Comparison of ENCODE assay signal across 12 cellular contexts in the genomic region with DNA sequence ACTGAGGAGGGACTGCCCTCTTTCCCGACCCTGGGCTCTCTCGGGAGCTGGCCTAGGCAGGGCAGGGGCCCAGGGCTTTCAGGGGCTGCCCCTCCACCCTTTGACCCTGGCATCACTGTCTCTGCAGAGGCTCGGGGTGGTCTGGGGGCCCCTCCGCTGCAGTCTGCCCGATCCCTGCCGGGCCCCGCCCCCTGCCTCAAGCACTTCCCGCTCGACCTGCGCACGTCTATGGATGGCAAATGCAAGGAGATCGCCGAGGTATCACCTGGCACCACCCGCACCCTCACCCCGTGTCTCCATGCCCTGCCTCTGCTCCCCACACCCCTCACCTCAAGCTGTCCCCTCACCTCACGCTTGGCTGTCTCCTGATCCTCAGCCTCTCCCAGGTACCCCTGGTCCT. TPM values are rescaled to one million over a fixed set of nuclear protein-coding genes. Genes with fewer than 3 reads are reported as not detected.
DNase-seq lines count a peak whose midpoint lies in the region; ATAC-seq and TF ChIP-seq lines count a peak whose summit lies in the region.
"Had no signal": no experiment of that assay in that cellular context is flagged by ENCODE, and none has a peak within 500 bp of the region (broad histone marks: within the 10 kb centered on the region; RNA-seq: fewer than 3 reads in every experiment).

No MANE protein-coding gene starts in this region.

- H3K9ac ChIP-seq in H9 (ENCODE audit: extremely low read depth, insufficient read length, low read length), result no peak overlapping the region
- H3K9ac ChIP-seq: neural progenitor cell had no signal

- no peak overlapping the region for H4K91ac ChIP-seq in H9 (ENCODE audit: insufficient read length, low read depth, low read length)

- no peak overlapping the region for H3K14ac ChIP-seq in H9 (ENCODE audit: insufficient read depth, low read length)

- no peak for TF ChIP-seq CTCF in H9 (conservative IDR thresholded peaks at IDR 0.05)
- TF ChIP-seq CTCF in lung (IDR thresholded peaks at IDR 0.05; ENCODE audit: control extremely low read depth, extremely low read depth), result no peak

- WGBS in H9 (ENCODE audit: extremely low coverage, insufficient read length, low lambda C conversion rate), result no CpG with 5 or more reads among the region's 16 CpGs
- 87 to 94% methylated on average over 16 of the region's 16 CpGs for WGBS in lung, 2 donors

- peak overlapping the region; percentile 5 for H3K27ac ChIP-seq in CD4-positive, CD25-positive, alpha-beta regulatory T cell (ENCODE audit: insufficient read depth, low read length, poor library complexity, severe bottlenecking)
- no peak overlapping the region for H3K27ac ChIP-seq in H9 (ENCODE audit: insufficient read length, low read depth, low read length)
- H3K27ac ChIP-seq in lung (ENCODE audit: low read depth in 1 of 2, low read length in 1 of 2), result no peak overlapping the region
- H3K27ac ChIP-seq: neural progenitor cell had no signal

- no peaks in the 10 kb centered on the region for H3K27me3 Mint-ChIP-seq in CD4-positive, CD25-positive, alpha-beta regulatory T cell
- no peaks in the 10 kb centered on the region; the same call in 1 of the 2 replicates for H3K27me3 Mint-ChIP-seq in H9 (ENCODE audit: low read depth)

- no peak overlapping the region for H3K4me2 ChIP-seq in H9 (ENCODE audit: insufficient read depth, insufficient read length, low read length)
- H3K4me2 ChIP-seq: neural progenitor cell had no signal

- H3K27me3 ChIP-seq in CD4-positive, CD25-positive, alpha-beta regulatory T cell (ENCODE audit: control insufficient read depth, insufficient read depth, low read length), result no peaks in the 10 kb centered on the region
- H3K27me3 ChIP-seq in H9 (ENCODE audit: insufficient read depth, low read length) (no peaks in the 10 kb centered on the region), lung (ENCODE audit: control insufficient read depth, insufficient read depth) (no peaks in the 10 kb centered on the region)
- H3K27me3 ChIP-seq: adrenal gland, esophagus squamous epithelium, neural progenitor cell had no signal

- no peak overlapping the region for H2BK20ac ChIP-seq in H9 (ENCODE audit: low read depth, low read length, poor library complexity, severe bottlenecking)

- H3K23me2 ChIP-seq in H9 (ENCODE audit: insufficient read length, low read depth, low read length, poor library complexity, severe bottlenecking), result peaks cover 8% of the 10 kb centered on the region

- no peak overlapping the region for H2BK12ac ChIP-seq in H9 (ENCODE audit: insufficient read length, low read depth, low read length)

- H3K36me3 ChIP-seq in CD4-positive, CD25-positive, alpha-beta regulatory T cell (ENCODE audit: control insufficient read depth, insufficient read depth, low read length), result peaks cover 29% of the 10 kb centered on the region
- H3K36me3 ChIP-seq in lung (ENCODE audit: control insufficient read depth in 2 of 2, insufficient read depth in 2 of 2, low read length in 2 of 2), result peaks cover 0 to 41% of the 10 kb centered on the region in 2 donors
- H3K36me3 ChIP-seq: neural progenitor cell had no signal

- H3K4me1 ChIP-seq in CD4-positive, CD25-positive, alpha-beta regulatory T cell (ENCODE audit: control insufficient read depth, insufficient read depth, low read length, poor library complexity, severe bottlenecking), result peaks cover 42% of the 10 kb centered on the region
- H3K4me1 ChIP-seq in H9 (ENCODE audit: insufficient read depth, low read length), result no peaks in the 10 kb centered on the region
- H3K4me1 ChIP-seq in lung (ENCODE audit: control insufficient read depth in 2 of 2, insufficient read depth in 2 of 2, low read length in 2 of 2), result peaks cover 0 to 16% of the 10 kb centered on the region in 2 donors

- no peak for ATAC-seq in CD4-positive, CD25-positive, alpha-beta regulatory T cell (ENCODE audit: low read depth in 2 of 2)
- ATAC-seq in lung (ENCODE audit: insufficient read depth, low FRiP score), result no peak
- no peak for ATAC-seq in GM19324 (IDR thresholded peaks at IDR 0.05; ENCODE audit: low FRiP score, unreplicated experiment)

- H4K20me1 ChIP-seq in H9 (ENCODE audit: control insufficient read depth, insufficient read depth, insufficient read length), result peaks cover 2% of the 10 kb centered on the region

- H2BK5ac ChIP-seq in H9 (ENCODE audit: insufficient read length, low read length), result no peak overlapping the region

- H4K5ac ChIP-seq in H9 (ENCODE audit: insufficient read length, low read depth, low read length), result no peak overlapping the region

- H3K4me3 ChIP-seq in CD4-positive, CD25-positive, alpha-beta regulatory T cell (ENCODE audit: low read depth, low read length), result no peak overlapping the region
- H3K4me3 ChIP-seq in lung, result no peak overlapping the region
- H3K4me3 ChIP-seq: adrenal gland, esophagus squamous epithelium, neural progenitor cell had no signal

- DNase-seq in CD4-positive, CD25-positive, alpha-beta regulatory T cell, result no peak
- DNase-seq in H9, result no peak
- DNase-seq in lung (ENCODE audit: low spot score), result peak; percentile 25
- DNase-seq in stimulated activated naive CD4-positive, alpha-beta T cell treated with Interleukin-2 at 50 U/mL for 16 hours (lab: John Stamatoyannopoulos, UW), result no peak
- DNase-seq: activated CD8-positive, alpha-beta memory T cell treated with anti-CD3 and anti-CD28 coated beads, Interleukin-2, amount 50 U/mL, for 4 hours; esophagus squamous epithelium; SHP77 had no signal

- H3K27ac Mint-ChIP-seq in CD4-positive, CD25-positive, alpha-beta regulatory T cell, result peak overlapping the region in 1 of 3 donors; percentile 86
- H3K27ac Mint-ChIP-seq in H9, result peak overlapping the region; percentile 40 to 87 (median 76); a peak in 2 of 7 replicates

- H2BK120ac ChIP-seq in H9 (ENCODE audit: low read depth, low read length, poor library complexity, severe bottlenecking), result no peak overlapping the region

- no peak overlapping the region for H3K56ac ChIP-seq in H9 (ENCODE audit: insufficient read length, low read depth, low read length)

- H3T11ph ChIP-seq in H9 (ENCODE audit: low read length), result no peak overlapping the region

- no peak overlapping the region for H2BK15ac ChIP-seq in H9 (ENCODE audit: low read depth, low read length)

- no peaks in the 10 kb centered on the region for H3K9me3 ChIP-seq in CD4-positive, CD25-positive, alpha-beta regulatory T cell (ENCODE audit: control insufficient read depth in 2 of 2, low read length in 2 of 2)
- no peaks in the 10 kb centered on the region for H3K9me3 ChIP-seq in H9 (ENCODE audit: control insufficient read depth, low read depth, low read length)
- H3K9me3 ChIP-seq in lung (ENCODE audit: control insufficient read depth in 2 of 2, insufficient read depth in 1 of 2, low read length in 1 of 2), result no peaks in the 10 kb centered on the region
- H3K9me3 ChIP-seq: adrenal gland, esophagus squamous epithelium had no signal

- no peak overlapping the region for H2AK5ac ChIP-seq in H9 (ENCODE audit: insufficient read length, low read length)

- peaks cover 0 to 46% (median 23%) of the 10 kb centered on the region in 4 donors for H3K4me1 Mint-ChIP-seq in CD4-positive, CD25-positive, alpha-beta regulatory T cell
- peaks cover 13 to 35% of the 10 kb centered on the region in 2 experiments for H3K4me1 Mint-ChIP-seq in H9

- H3K36me3 Mint-ChIP-seq in CD4-positive, CD25-positive, alpha-beta regulatory T cell, result peaks cover 20% of the 10 kb centered on the region
- peaks cover 22 to 40% (median 34%) of the 10 kb centered on the region in 3 experiments; a peak in 6 of 7 replicates for H3K36me3 Mint-ChIP-seq in H9 (ENCODE audit: insufficient read depth in 1 of 3, low read depth in 3 of 3)

- H3K9me3 Mint-ChIP-seq in CD4-positive, CD25-positive, alpha-beta regulatory T cell, result no peaks in the 10 kb centered on the region
- H3K9me3 Mint-ChIP-seq in H9, result no peaks in the 10 kb centered on the region
- H3K9me3 Mint-ChIP-seq: neural progenitor cell had no signal

- no peak overlapping the region for H3K4ac ChIP-seq in H9 (ENCODE audit: low read depth, low read length)

- H3K23ac ChIP-seq in H9 (ENCODE audit: insufficient read length, low read depth, low read length), result no peak overlapping the region

- peaks cover 6% of the 10 kb centered on the region; the same call in 1 of the 2 replicates for H3K79me2 ChIP-seq in H9 (ENCODE audit: insufficient read depth, low read length)

- no peak overlapping the region for H4K8ac ChIP-seq in H9 (replicated peaks; ENCODE audit: insufficient read length, low read depth, low read length)

- H3K79me1 ChIP-seq in H9 (ENCODE audit: insufficient read depth, low read depth, low read length, poor library complexity, severe bottlenecking), result no peaks in the 10 kb centered on the region

- H2AFZ ChIP-seq in H9 (ENCODE audit: low read length), result no peak overlapping the region
- H2AFZ ChIP-seq: neural progenitor cell had no signal

- no peak overlapping the region for H3K18ac ChIP-seq in H9 (ENCODE audit: insufficient read length, low read depth, low read length)

- peak overlapping the region in 2 of 4 donors; percentile 28 to 47 for H3K4me3 Mint-ChIP-seq in CD4-positive, CD25-positive, alpha-beta regulatory T cell
- H3K4me3 Mint-ChIP-seq in H9, result no peak overlapping the region
- H3K4me3 Mint-ChIP-seq: neural progenitor cell had no signal

RNA-seq across cellular contexts. Expression of a gene that starts 5.5 kb away (rescaled TPM):
- 203 TPM for total RNA-seq in CD4-positive, CD25-positive, alpha-beta regulatory T cell
- polyA plus RNA-seq in CD4-positive, CD25-positive, alpha-beta regulatory T cell, result 10 to 100 TPM; 23.3 to 30.9 (median 26.7) TPM
- total RNA-seq in H9 (2021) (63.0 and 65.1 TPM in 2 replicates), lung (10 to 100 TPM; 35.8 to 57.4 TPM)
- polyA plus RNA-seq in lung, result 10 to 100 TPM; 16.7 to 53.2 TPM

RNA-seq across cellular contexts. Expression of a gene that starts 5.8 kb away (rescaled TPM):
- not detected for total RNA-seq in CD4-positive, CD25-positive, alpha-beta regulatory T cell
- under 1 TPM in 1 of 4 donors, not detected in 3; 0.40 TPM for polyA plus RNA-seq in CD4-positive, CD25-positive, alpha-beta regulatory T cell
- total RNA-seq in H9 (2021) (0.20 TPM in 1 of 2 replicates, not detected in the other), lung (not detected)
- under 1 TPM in 1 of 2 donors, not detected in 1; 0.24 TPM for polyA plus RNA-seq in lung
- total RNA-seq: esophagus squamous epithelium, skeletal muscle tissue, temporal lobe had no signal

RNA-seq across cellular contexts. Expression of a gene that starts 30.7 kb away (rescaled TPM):
- 14.4 TPM for total RNA-seq in CD4-positive, CD25-positive, alpha-beta regulatory T cell
- 10 to 100 TPM in 3 of 4 donors, 1 to 10 TPM in 1; 2.2 to 31.4 (median 17.6) TPM for polyA plus RNA-seq in CD4-positive, CD25-positive, alpha-beta regulatory T cell
- total RNA-seq in H9 (2021) (22.0 and 24.6 TPM in 2 replicates), lung (10 to 100 TPM; 18.6 to 19.7 TPM)
- polyA plus RNA-seq in lung, result 10 to 100 TPM in 1 of 2 donors, 1 to 10 TPM in 1; 8.8 to 17.1 TPM

RNA-seq across cellular contexts. Expression of a gene that starts 42.7 kb away (rescaled TPM):
- 36.2 TPM for total RNA-seq in CD4-positive, CD25-positive, alpha-beta regulatory T cell
- 10 to 100 TPM in 2 of 4 donors, 1 to 10 TPM in 2; 8.0 to 11.9 (median 10.4) TPM for polyA plus RNA-seq in CD4-positive, CD25-positive, alpha-beta regulatory T cell
- 14.9 and 15.3 TPM in 2 replicates for total RNA-seq in H9 (2021)
- total RNA-seq in lung, result 100 to 1,000 TPM in 1 of 2 donors, 10 to 100 TPM in 1; 27.6 to 106 TPM
- polyA plus RNA-seq in lung, result 10 to 100 TPM in 1 of 2 donors, 1 to 10 TPM in 1; 7.7 to 51.7 TPM
